Comparison of ENCODE assay signal across 1 cellular context in genomic region chr17:8384801-8385335, GRCh38.
TF ChIP-seq lines count a peak whose summit lies in the region.

No MANE protein-coding gene starts in this region.

TF ChIP-seq in GM12878, 131 proteins besides CTCF, POLR2A, EP300 and RAD21:
- no peak for TF ChIP-seq POU2F2 (IDR thresholded peaks at IDR 0.05; ENCODE audit: borderline replicate concordance, low read depth, low read length)
